Comparison of ENCODE assay signal across 1 cellular context in the genomic region with DNA sequence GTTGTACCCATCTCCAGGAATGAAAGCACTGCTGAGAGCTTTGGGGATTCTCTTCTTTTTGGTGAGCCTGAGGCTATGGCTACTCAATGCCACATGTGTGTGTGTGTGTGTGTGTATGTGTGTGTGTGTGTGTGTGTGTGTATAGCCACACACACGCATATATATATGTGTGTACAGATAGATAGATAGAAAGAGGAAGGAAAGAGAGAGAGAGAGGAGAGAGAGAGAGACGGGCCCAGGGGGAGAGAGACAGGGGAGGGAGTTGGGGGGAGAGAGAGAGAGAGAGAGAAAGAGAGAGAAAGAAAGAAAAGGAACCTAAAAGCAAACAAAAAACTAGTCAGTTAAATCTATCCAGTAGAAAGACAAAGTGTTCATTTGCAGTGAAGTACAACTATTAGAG.
TF ChIP-seq lines count a peak whose summit lies in the region.

No MANE protein-coding gene starts in this region.

TF ChIP-seq in K562, 482 proteins besides CTCF, POLR2A, EP300 and RAD21:
- TF ChIP-seq, protein P1, sequence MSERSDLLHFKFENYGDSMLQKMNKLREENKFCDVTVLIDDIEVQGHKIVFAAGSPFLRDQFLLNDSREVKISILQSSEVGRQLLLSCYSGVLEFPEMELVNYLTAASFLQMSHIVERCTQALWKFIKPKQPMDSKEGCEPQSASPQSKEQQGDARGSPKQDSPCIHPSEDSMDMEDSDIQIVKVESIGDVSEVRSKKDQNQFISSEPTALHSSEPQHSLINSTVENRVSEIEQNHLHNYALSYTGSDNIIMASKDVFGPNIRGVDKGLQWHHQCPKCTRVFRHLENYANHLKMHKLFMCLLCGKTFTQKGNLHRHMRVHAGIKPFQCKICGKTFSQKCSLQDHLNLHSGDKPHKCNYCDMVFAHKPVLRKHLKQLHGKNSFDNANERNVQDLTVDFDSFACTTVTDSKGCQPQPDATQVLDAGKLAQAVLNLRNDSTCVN (CRISPR knock-in tag; IDR thresholded peaks at IDR 0.05) = 0 out of 2 replicates have a peak, but pooled peaks have one; percentile 38
- TF ChIP-seq CBX5 (IDR thresholded peaks at IDR 0.05; ENCODE audit: borderline replicate concordance, low read depth) (no peak), MCM7 (IDR thresholded peaks at IDR 0.05) (no peak), LARP7 (IDR thresholded peaks at IDR 0.05) (peak; percentile 32; the same call in 1 of the 2 replicates), MCM3 (IDR thresholded peaks at IDR 0.05) (peak; percentile 57; the same call in 1 of the 2 replicates), ZKSCAN1 (IDR thresholded peaks at IDR 0.05; ENCODE audit: low read depth, low read length) (no peak), SAFB2 (IDR thresholded peaks at IDR 0.05; ENCODE audit: borderline replicate concordance, low read depth, low read length, severe bottlenecking) (no peak)
- TF ChIP-seq, protein P2, sequence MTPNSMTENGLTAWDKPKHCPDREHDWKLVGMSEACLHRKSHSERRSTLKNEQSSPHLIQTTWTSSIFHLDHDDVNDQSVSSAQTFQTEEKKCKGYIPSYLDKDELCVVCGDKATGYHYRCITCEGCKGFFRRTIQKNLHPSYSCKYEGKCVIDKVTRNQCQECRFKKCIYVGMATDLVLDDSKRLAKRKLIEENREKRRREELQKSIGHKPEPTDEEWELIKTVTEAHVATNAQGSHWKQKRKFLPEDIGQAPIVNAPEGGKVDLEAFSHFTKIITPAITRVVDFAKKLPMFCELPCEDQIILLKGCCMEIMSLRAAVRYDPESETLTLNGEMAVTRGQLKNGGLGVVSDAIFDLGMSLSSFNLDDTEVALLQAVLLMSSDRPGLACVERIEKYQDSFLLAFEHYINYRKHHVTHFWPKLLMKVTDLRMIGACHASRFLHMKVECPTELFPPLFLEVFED (CRISPR knock-in tag; conservative IDR thresholded peaks at IDR 0.05) = 0 out of 2 replicates have a peak, but pooled peaks have one; percentile 27
- TF ChIP-seq, protein P3, sequence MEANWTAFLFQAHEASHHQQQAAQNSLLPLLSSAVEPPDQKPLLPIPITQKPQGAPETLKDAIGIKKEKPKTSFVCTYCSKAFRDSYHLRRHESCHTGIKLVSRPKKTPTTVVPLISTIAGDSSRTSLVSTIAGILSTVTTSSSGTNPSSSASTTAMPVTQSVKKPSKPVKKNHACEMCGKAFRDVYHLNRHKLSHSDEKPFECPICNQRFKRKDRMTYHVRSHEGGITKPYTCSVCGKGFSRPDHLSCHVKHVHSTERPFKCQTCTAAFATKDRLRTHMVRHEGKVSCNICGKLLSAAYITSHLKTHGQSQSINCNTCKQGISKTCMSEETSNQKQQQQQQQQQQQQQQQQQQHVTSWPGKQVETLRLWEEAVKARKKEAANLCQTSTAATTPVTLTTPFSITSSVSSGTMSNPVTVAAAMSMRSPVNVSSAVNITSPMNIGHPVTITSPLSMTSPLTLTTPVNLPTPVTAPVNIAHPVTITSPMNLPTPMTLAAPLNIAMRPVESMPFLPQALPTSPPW (CRISPR knock-in tag; IDR thresholded peaks at IDR 0.05) = peak; percentile 52
- TF ChIP-seq, protein P4, sequence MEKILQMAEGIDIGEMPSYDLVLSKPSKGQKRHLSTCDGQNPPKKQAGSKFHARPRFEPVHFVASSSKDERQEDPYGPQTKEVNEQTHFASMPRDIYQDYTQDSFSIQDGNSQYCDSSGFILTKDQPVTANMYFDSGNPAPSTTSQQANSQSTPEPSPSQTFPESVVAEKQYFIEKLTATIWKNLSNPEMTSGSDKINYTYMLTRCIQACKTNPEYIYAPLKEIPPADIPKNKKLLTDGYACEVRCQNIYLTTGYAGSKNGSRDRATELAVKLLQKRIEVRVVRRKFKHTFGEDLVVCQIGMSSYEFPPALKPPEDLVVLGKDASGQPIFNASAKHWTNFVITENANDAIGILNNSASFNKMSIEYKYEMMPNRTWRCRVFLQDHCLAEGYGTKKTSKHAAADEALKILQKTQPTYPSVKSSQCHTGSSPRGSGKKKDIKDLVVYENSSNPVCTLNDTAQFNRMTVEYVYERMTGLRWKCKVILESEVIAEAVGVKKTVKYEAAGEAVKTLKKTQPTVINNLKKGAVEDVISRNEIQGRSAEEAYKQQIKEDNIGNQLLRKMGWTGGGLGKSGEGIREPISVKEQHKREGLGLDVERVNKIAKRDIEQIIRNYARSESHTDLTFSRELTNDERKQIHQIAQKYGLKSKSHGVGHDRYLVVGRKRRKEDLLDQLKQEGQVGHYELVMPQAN (IDR thresholded peaks at IDR 0.05; ENCODE audit: borderline replicate concordance) = no peak
